ENCODE assay signal across 17 cellular contexts in the genomic region with DNA sequence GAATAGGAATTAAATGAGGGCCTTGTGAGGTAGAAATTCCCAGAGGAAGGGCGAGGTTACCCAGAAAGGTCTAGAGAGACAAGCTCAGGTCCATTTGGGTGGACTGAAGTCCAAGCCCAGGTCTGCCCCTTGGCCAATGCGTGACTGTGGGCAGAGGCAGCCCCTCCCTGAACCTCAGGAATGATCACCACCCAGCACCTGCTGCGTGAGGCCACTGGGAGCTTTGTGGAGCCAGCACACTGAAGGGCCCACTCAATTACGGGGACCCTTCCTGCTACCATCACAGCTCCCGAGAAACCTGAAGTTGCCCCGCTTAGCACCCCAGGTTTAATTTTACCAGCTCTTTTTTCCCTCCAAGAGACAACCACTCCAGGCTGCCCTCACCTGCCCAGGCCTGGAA. TPM values are rescaled to one million over a fixed set of nuclear protein-coding genes. Genes with fewer than 3 reads are reported as not detected.
DNase-seq lines count a peak whose midpoint lies in the region; ATAC-seq and TF ChIP-seq lines count a peak whose summit lies in the region.
"Had no signal": no experiment of that assay in that cellular context is flagged by ENCODE, and none has a peak within 500 bp of the region (broad histone marks: within the 10 kb centered on the region; RNA-seq: fewer than 3 reads in every experiment).

No MANE protein-coding gene starts in this region.

- peaks cover 17 to 41% (median 21%) of the 10 kb centered on the region in 3 donors for H3K4me1 Mint-ChIP-seq in T-cell

- H3K27ac Mint-ChIP-seq in T-cell: peak overlapping the region; percentile 22 to 72
- H3K27ac Mint-ChIP-seq: activated CD4-positive, alpha-beta T cell treated with anti-CD3 and anti-CD28 coated beads, Interleukin-2, amount 10 ng/mL, durations not matched to agents 24 days and 14 days; activated CD8-positive, alpha-beta memory T cell treated with anti-CD3 and anti-CD28 coated beads, Interleukin-2, amount 10 ng/mL, durations not matched to agents 7 days and 5 days had no signal

- POLR2A ChIA-PET in T-cell (lab: Charles Lee): interaction anchor here in 1 of 2 donors (0.6 kb wide), 1 partner anchor 12 kb away, joined by 3 read pairs; no protein-coding TSS in a partner anchor

- peaks cover 17 to 68% (median 33%) of the 10 kb centered on the region in 6 donors for H3K4me1 ChIP-seq in spleen
- H3K4me1 ChIP-seq in BE2C: no peaks in the 10 kb centered on the region
- H3K4me1 ChIP-seq: body of pancreas, colonic mucosa had no signal

- no peak overlapping the region for H3K4me3 Mint-ChIP-seq in T-cell
- H3K4me3 Mint-ChIP-seq: activated CD4-positive, alpha-beta T cell treated with anti-CD3 and anti-CD28 coated beads, Interleukin-2, amount 10 ng/mL, durations not matched to agents 24 days and 14 days; activated CD8-positive, alpha-beta memory T cell treated with anti-CD3 and anti-CD28 coated beads, Interleukin-2, amount 10 ng/mL, durations not matched to agents 7 days and 5 days had no signal

- no peaks in the 10 kb centered on the region for H3K9me3 ChIP-seq in spleen
- no peaks in the 10 kb centered on the region for H3K9me3 ChIP-seq in BE2C
- H3K9me3 ChIP-seq: body of pancreas, colonic mucosa had no signal

- ATAC-seq in T-cell (replicated peaks in 1 of 4) (no peak), HG02840 (IDR thresholded peaks at IDR 0.05; ENCODE audit: low FRiP score, unreplicated experiment) (no peak), GM19324 (IDR thresholded peaks at IDR 0.05; ENCODE audit: low FRiP score, unreplicated experiment) (no peak)
- ATAC-seq: activated CD8-positive, alpha-beta memory T cell treated with anti-CD3 and anti-CD28 coated beads, Interleukin-2, amount 10 ng/mL, durations not matched to agents 7 days and 5 days; body of pancreas had no signal

- no peak for DNase-seq in T-cell
- peak; percentile 68 for DNase-seq in glomerular visceral epithelial cell (ENCODE audit: extremely low spot score)
- DNase-seq in spleen: no peak
- DNase-seq in BE2C: no peak
- no peak for DNase-seq in NCI-H1417 (lab: John Stamatoyannopoulos, UW)
- DNase-seq: activated CD4-positive, alpha-beta T cell treated with anti-CD3 and anti-CD28 coated beads, Interleukin-2, amount 10 ng/mL, durations not matched to agents 24 days and 14 days; activated CD8-positive, alpha-beta memory T cell treated with anti-CD3 and anti-CD28 coated beads, Interleukin-2, amount 10 ng/mL, durations not matched to agents 7 days and 5 days; body of pancreas; colonic mucosa; GOT3; NCI-H1048; NCI-H2081; NCI-H446 treated with DMSO at 0.1 percent for 48 hours; RPMI8226 had no signal

- H3K27ac ChIP-seq in spleen: peak overlapping the region; percentile 2 to 81 (median 63)
- H3K27ac ChIP-seq: body of pancreas, colonic mucosa had no signal

- TF ChIP-seq POLR2A in GM19099 (IDR thresholded peaks at IDR 0.05; ENCODE audit: extremely low read depth, insufficient read length, low read depth) (peak; percentile 6), spleen (IDR thresholded peaks at IDR 0.05) (no peak)

- WGBS in spleen, 5 donors: 83 to 93% (median 87%) methylated on average over 6 of the region's 6 CpGs

- no peak for TF ChIP-seq CTCF in spleen (IDR thresholded peaks at IDR 0.05 in 8 of 11, conservative IDR thresholded peaks at IDR 0.05 in 3 of 11)
- TF ChIP-seq CTCF in BE2C (IDR thresholded peaks at IDR 0.05; ENCODE audit: low read depth, low read length): no peak

- CTCF ChIA-PET in T-cell (lab: Charles Lee): interaction anchor here (0.6 to 1.0 kb wide), 3 partner anchors 9 to 50 kb away, joined by 3 to 4 read pairs (median 3); no protein-coding TSS in a partner anchor

- no peaks in the 10 kb centered on the region for H3K9me3 Mint-ChIP-seq in T-cell
- H3K9me3 Mint-ChIP-seq: activated CD4-positive, alpha-beta T cell treated with anti-CD3 and anti-CD28 coated beads, Interleukin-2, amount 10 ng/mL, durations not matched to agents 24 days and 14 days had no signal

- intact Hi-C loops in spleen (cut with DNase I; ENCODE audit: low total_unique reads): loop anchor here (10.0 kb wide), 1 partner anchor 185 kb away; no protein-coding TSS in a partner anchor

- peaks cover 18% of the 10 kb centered on the region for H3K36me3 Mint-ChIP-seq in T-cell

- H3K36me3 ChIP-seq in spleen (peaks cover 0 to 55% (median 36%) of the 10 kb centered on the region in 6 donors), BE2C (no peaks in the 10 kb centered on the region)
- H3K36me3 ChIP-seq: colonic mucosa had no signal

- H3K27me3 Mint-ChIP-seq in T-cell: no peaks in the 10 kb centered on the region
- H3K27me3 Mint-ChIP-seq: activated CD8-positive, alpha-beta memory T cell treated with anti-CD3 and anti-CD28 coated beads, Interleukin-2, amount 10 ng/mL, durations not matched to agents 7 days and 5 days had no signal

- no peak overlapping the region for H3K4me3 ChIP-seq in spleen
- H3K4me3 ChIP-seq in BE2C (ENCODE audit: low read depth, low read length): no peak overlapping the region
- H3K4me3 ChIP-seq: body of pancreas, colonic mucosa had no signal

- no peaks in the 10 kb centered on the region for H3K27me3 ChIP-seq in spleen (replicated peaks in 1 of 7)
- H3K27me3 ChIP-seq in BE2C: no peaks in the 10 kb centered on the region
- H3K27me3 ChIP-seq: body of pancreas, colonic mucosa had no signal

RNA-seq across cellular contexts. Expression of gene MATN1, which starts 6.5 kb away (rescaled TPM):
- total RNA-seq in T-cell: 1 to 10 TPM in 2 of 5 donors, under 1 TPM in 3; 0.20 to 5.5 (median 0.60) TPM
- total RNA-seq in spleen: 1 to 10 TPM in 1 of 7 donors, under 1 TPM in 5, not detected in 1; 0.30 to 1.1 (median 0.69) TPM
- polyA plus RNA-seq in spleen: under 1 TPM; 0.04 to 0.08 (median 0.06) TPM
- polyA plus RNA-seq in BE2C (2012; ENCODE audit: insufficient read depth, insufficient read length, low read depth): not detected
- total RNA-seq: colonic mucosa had no signal

RNA-seq across cellular contexts. Expression of gene LAPTM5, which starts 27.7 kb away (rescaled TPM):
- total RNA-seq in T-cell: 100 to 1,000 TPM; 529 to 586 (median 559) TPM
- total RNA-seq in spleen: 100 to 1,000 TPM; 473 to 747 (median 586) TPM
- 100 to 1,000 TPM; 419 to 691 (median 502) TPM for polyA plus RNA-seq in spleen
- 0.77 TPM for polyA plus RNA-seq in BE2C (2012; ENCODE audit: insufficient read depth, insufficient read length, low read depth)
